Comparison of ENCODE assay signal across 13 cellular contexts in genomic region chr17:858941-859452, GRCh38.
A peak's percentile ranks its signal among the peaks of the same experiment; 100 is the strongest.
DNase-seq lines count a peak whose midpoint lies in the region; ATAC-seq and TF ChIP-seq lines count a peak whose summit lies in the region.
"Had no signal": no experiment of that assay in that cellular context is flagged by ENCODE, and none has a peak within 500 bp of the region (broad histone marks: within the 10 kb centered on the region; RNA-seq: fewer than 3 reads in every experiment).

No MANE protein-coding gene starts in this region.

- H3K36me3 ChIP-seq in left ventricle myocardium inferior = no peaks in the 10 kb centered on the region
- no peaks in the 10 kb centered on the region for H3K36me3 ChIP-seq in rectal smooth muscle tissue (ENCODE audit: control insufficient read depth, insufficient read depth, low read length)
- H3K36me3 ChIP-seq in vagina = peaks cover 0 to 9% of the 10 kb centered on the region in 2 donors
- H3K36me3 ChIP-seq: adrenal gland had no signal

- peaks cover 31% of the 10 kb centered on the region for H3K4me1 ChIP-seq in left ventricle myocardium inferior
- H3K4me1 ChIP-seq in rectal smooth muscle tissue (ENCODE audit: control insufficient read depth, insufficient read depth, low read length) = peaks cover 23% of the 10 kb centered on the region
- peaks cover 67% of the 10 kb centered on the region for H3K4me1 ChIP-seq in vagina
- H3K4me1 ChIP-seq: A549, adrenal gland, testis had no signal

- ATAC-seq in Right ventricle myocardium superior (ENCODE audit: poor library complexity) = no peak
- ATAC-seq: A549, SK-N-SH treated with all-trans-retinoic acid at 6 μM for 48 hours had no signal

- DNase-seq in left ventricle myocardium inferior = no peak
- DNase-seq in Right ventricle myocardium superior = no peak
- peak; percentile 79 for DNase-seq in islet precursor cell
- no peak for DNase-seq in vagina (ENCODE audit: extremely low spot score in 2 of 2)
- DNase-seq in H4 (ENCODE audit: low spot score) = no peak
- DNase-seq in SIG-M5 (lab: John Stamatoyannopoulos, UW) = no peak
- DNase-seq in effector CD4-positive, alpha-beta T cell = no peak
- DNase-seq: effector memory CD4-positive, alpha-beta T cell had no signal

- H3K9ac ChIP-seq in rectal smooth muscle tissue (ENCODE audit: low read length) = no peak overlapping the region

- H3K27me3 ChIP-seq in left ventricle myocardium inferior (ENCODE audit: low read depth) (no peaks in the 10 kb centered on the region), rectal smooth muscle tissue (ENCODE audit: control insufficient read depth, insufficient read depth, low read length) (no peaks in the 10 kb centered on the region), vagina (no peaks in the 10 kb centered on the region)
- H3K27me3 ChIP-seq: adrenal gland, testis had no signal

- TF ChIP-seq CTCF in left ventricle myocardium inferior (IDR thresholded peaks at IDR 0.05; ENCODE audit: borderline replicate concordance) (no peak), vagina (IDR thresholded peaks at IDR 0.05) (no peak)

- TF ChIP-seq POLR2A in vagina (IDR thresholded peaks at IDR 0.05) = no peak

- no peak overlapping the region for H3K4me3 ChIP-seq in left ventricle myocardium inferior
- no peak overlapping the region for H3K4me3 ChIP-seq in rectal smooth muscle tissue (ENCODE audit: low read length)
- no peak overlapping the region for H3K4me3 ChIP-seq in vagina
- H3K4me3 ChIP-seq: A549, adrenal gland, testis had no signal

- intact Hi-C loops in left ventricle myocardium inferior (cut with micrococcal nuclease) = no loop called here
- intact Hi-C loops in Right ventricle myocardium superior (cut with DNase I) = no loop called here
- intact Hi-C loops in vagina (cut with DNase I) = loop anchor here (10.0 kb wide), 1 partner anchor 116 kb away; the partner anchor contains the start of gene NXN

- no peaks in the 10 kb centered on the region for H3K9me3 ChIP-seq in left ventricle myocardium inferior (replicated peaks)
- no peaks in the 10 kb centered on the region for H3K9me3 ChIP-seq in vagina
- H3K9me3 ChIP-seq: A549, adrenal gland, testis had no signal

- H3K27ac ChIP-seq in left ventricle myocardium inferior (replicated peaks) = peak overlapping the region; percentile 71
- peak overlapping the region; percentile 89 for H3K27ac ChIP-seq in rectal smooth muscle tissue (ENCODE audit: low read depth, low read length)
- peak overlapping the region; percentile 85 for H3K27ac ChIP-seq in vagina
- H3K27ac ChIP-seq: A549 had no signal
